20 cellular contexts compared by ENCODE assay signal in genomic region chr1:158654570-158654969, GRCh38. TPM values are rescaled to one million over a fixed set of nuclear protein-coding genes. Genes with fewer than 3 reads are reported as not detected.
DNase-seq lines count a peak whose midpoint lies in the region; ATAC-seq lines count a peak whose summit lies in the region.
"Had no signal": no experiment of that assay in that cellular context is flagged by ENCODE, and none has a peak within 500 bp of the region (broad histone marks: within the 10 kb centered on the region; RNA-seq: fewer than 3 reads in every experiment).

No MANE protein-coding gene starts in this region.

- H3K4ac ChIP-seq in mesendoderm (ENCODE audit: low read depth, low read length), result no peak overlapping the region

- no peaks in the 10 kb centered on the region for H3K79me2 ChIP-seq in mesendoderm (ENCODE audit: control insufficient read depth, insufficient read depth, low read length)

- no peak overlapping the region for H3K4me3 ChIP-seq in mesendoderm (ENCODE audit: low read length)
- H3K4me3 ChIP-seq: ascending aorta, tibial artery had no signal

- no peak overlapping the region for H3K4me3 Mint-ChIP-seq in activated CD8-positive, alpha-beta memory T cell treated with anti-CD3 and anti-CD28 coated beads, Interleukin-2, amount 10 ng/mL, durations not matched to agents 7 days and 5 days
- H3K4me3 Mint-ChIP-seq: natural killer cell treated with Interleukin-12 subunit alpha and Interleukin-12 subunit beta and Interleukin-15 and Interleukin-18, amount 100 ng/mL, for 72 hours had no signal

- no peak overlapping the region for H3K23ac ChIP-seq in mesendoderm (ENCODE audit: low read length)

- H3K27ac ChIP-seq in mesendoderm (ENCODE audit: low read depth, low read length), result no peak overlapping the region
- H3K27ac ChIP-seq: ascending aorta, tibial artery had no signal

- H3K36me3 ChIP-seq in mesendoderm (ENCODE audit: control insufficient read depth, insufficient read depth, low read length), result no peaks in the 10 kb centered on the region
- H3K36me3 ChIP-seq: ascending aorta, tibial artery had no signal

- peaks cover 2% of the 10 kb centered on the region for H3K27me3 Mint-ChIP-seq in activated CD8-positive, alpha-beta memory T cell treated with anti-CD3 and anti-CD28 coated beads, Interleukin-2, amount 10 ng/mL, durations not matched to agents 7 days and 5 days

- H3K4me1 Mint-ChIP-seq in activated CD8-positive, alpha-beta memory T cell treated with anti-CD3 and anti-CD28 coated beads, Interleukin-2, amount 10 ng/mL, durations not matched to agents 7 days and 5 days, result peaks cover 15% of the 10 kb centered on the region

- no peak overlapping the region for H4K5ac ChIP-seq in mesendoderm (ENCODE audit: low read length)

- no peaks in the 10 kb centered on the region for H3K79me1 ChIP-seq in mesendoderm (ENCODE audit: low read length)

- ATAC-seq in activated CD8-positive, alpha-beta memory T cell treated with anti-CD3 and anti-CD28 coated beads, Interleukin-2, amount 10 ng/mL, durations not matched to agents 7 days and 5 days, result no peak
- ATAC-seq: left ventricle myocardium superior; natural killer cell treated with Interleukin-12 subunit alpha and Interleukin-12 subunit beta and Interleukin-15 and Interleukin-18, amount 100 ng/mL, for 72 hours had no signal

- no peaks in the 10 kb centered on the region for H3K9me3 Mint-ChIP-seq in activated CD8-positive, alpha-beta memory T cell treated with anti-CD3 and anti-CD28 coated beads, Interleukin-2, amount 10 ng/mL, durations not matched to agents 7 days and 5 days (ENCODE audit: low read depth)
- H3K9me3 Mint-ChIP-seq: natural killer cell treated with Interleukin-12 subunit alpha and Interleukin-12 subunit beta and Interleukin-15 and Interleukin-18, amount 100 ng/mL, for 72 hours had no signal

- no peak overlapping the region for H3K56ac ChIP-seq in mesendoderm (ENCODE audit: low read length)

- H3K4me2 ChIP-seq in mesendoderm (ENCODE audit: low read length), result no peak overlapping the region

- peaks cover 1% of the 10 kb centered on the region for H3K36me3 Mint-ChIP-seq in activated CD8-positive, alpha-beta memory T cell treated with anti-CD3 and anti-CD28 coated beads, Interleukin-2, amount 10 ng/mL, durations not matched to agents 7 days and 5 days
- H3K36me3 Mint-ChIP-seq: natural killer cell treated with Interleukin-12 subunit alpha and Interleukin-12 subunit beta and Interleukin-15 and Interleukin-18, amount 100 ng/mL, for 72 hours had no signal

- H3K18ac ChIP-seq in mesendoderm (ENCODE audit: low read length), result no peak overlapping the region

- no peaks in the 10 kb centered on the region for H3K27me3 ChIP-seq in mesendoderm (ENCODE audit: insufficient read depth, low read length, poor library complexity)
- H3K27me3 ChIP-seq: ascending aorta, tibial artery had no signal

- H4K8ac ChIP-seq in mesendoderm (ENCODE audit: low read depth, low read length), result no peak overlapping the region

- H2AK5ac ChIP-seq in mesendoderm (ENCODE audit: low read length), result no peak overlapping the region

- DNase-seq in DMS53 treated with DMSO at 0.1 percent for 48 hours (lab: John Stamatoyannopoulos, UW; ENCODE audit: unreplicated experiment) (peak; percentile 69), M059J (ENCODE audit: low read depth) (peak; percentile 30), SHP77 (lab: John Stamatoyannopoulos, UW) (peak; percentile 78 to 87), left kidney (ENCODE audit: low read depth, low spot score) (peak; percentile 25), mesendoderm (no peak), NCI-H2107 treated with DMSO at 0.1 percent for 48 hours (lab: John Stamatoyannopoulos, UW; ENCODE audit: unreplicated experiment) (no peak), GOT3 (lab: John Stamatoyannopoulos, UW) (no peak)
- no peak for DNase-seq in activated CD8-positive, alpha-beta memory T cell treated with anti-CD3 and anti-CD28 coated beads, Interleukin-2, amount 10 ng/mL, durations not matched to agents 7 days and 5 days
- DNase-seq: activated gamma-delta T cell treated with Interleukin-2 at 50 U/mL for 16 hours; hypothalamus; left ventricle myocardium superior; NCI-H526; Right ventricle myocardium superior; stimulated activated CD4-positive, alpha-beta T cell treated with anti-CD3 and anti-CD28 coated beads, Interleukin-2, amount 100 ng/mL, for 24 hours had no signal

- H2BK5ac ChIP-seq in mesendoderm (ENCODE audit: low read length), result no peak overlapping the region

- no CpG with 5 or more reads among the region's 6 CpGs for WGBS in mesendoderm (ENCODE audit: extremely low coverage, insufficient coverage, low lambda C conversion rate)

- no peak overlapping the region for H2BK120ac ChIP-seq in mesendoderm (ENCODE audit: low read depth, low read length)

- CTCF ChIA-PET in activated CD8-positive, alpha-beta memory T cell treated with anti-CD3 and anti-CD28 coated beads, Interleukin-2, amount 10 ng/mL, durations not matched to agents 7 days and 5 days (lab: Charles Lee), result no interaction called here

- no peak overlapping the region for H3K9ac ChIP-seq in mesendoderm (ENCODE audit: low read length)

- H3K27ac Mint-ChIP-seq in activated CD8-positive, alpha-beta memory T cell treated with anti-CD3 and anti-CD28 coated beads, Interleukin-2, amount 10 ng/mL, durations not matched to agents 7 days and 5 days, result no peak overlapping the region
- H3K27ac Mint-ChIP-seq: natural killer cell treated with Interleukin-12 subunit alpha and Interleukin-12 subunit beta and Interleukin-15 and Interleukin-18, amount 100 ng/mL, for 72 hours had no signal

- H3K4me1 ChIP-seq in mesendoderm (ENCODE audit: control insufficient read depth, low read depth, low read length), result no peaks in the 10 kb centered on the region
- H3K4me1 ChIP-seq: ascending aorta, tibial artery had no signal

- no peak overlapping the region for H2BK15ac ChIP-seq in mesendoderm (replicated peaks; ENCODE audit: low read depth)

RNA-seq across cellular contexts. Expression of gene SPTA1, which starts 31.9 kb away (rescaled TPM):
- 0.02 and 0.30 TPM in 2 replicates for total RNA-seq in M059J (2014; rRNA removed; shearing (Covaris generic))
- polyA plus RNA-seq in mesendoderm (2013, experiment 1 of 2), result 0.01 TPM
- polyA plus RNA-seq in mesendoderm (2013, experiment 2 of 2), result 0.04 TPM
- not detected for total RNA-seq in activated CD8-positive, alpha-beta memory T cell treated with anti-CD3 and anti-CD28 coated beads, Interleukin-2, amount 10 ng/mL, durations not matched to agents 7 days and 5 days
- total RNA-seq: activated CD8-positive, alpha-beta memory T cell treated with anti-CD3 and anti-CD28 coated beads for 36 hours; ascending aorta; G401; left ventricle myocardium superior; Right ventricle myocardium superior had no signal
- polyA plus RNA-seq: BJ had no signal

RNA-seq across cellular contexts. Expression of gene OR6K2, which starts 45.9 kb away (rescaled TPM):
- total RNA-seq in M059J (2014; rRNA removed; shearing (Covaris generic)), result not detected in 2 replicates
- not detected for polyA plus RNA-seq in mesendoderm (2013, experiment 1 of 2)
- not detected for polyA plus RNA-seq in mesendoderm (2013, experiment 2 of 2)
- total RNA-seq in activated CD8-positive, alpha-beta memory T cell treated with anti-CD3 and anti-CD28 coated beads, Interleukin-2, amount 10 ng/mL, durations not matched to agents 7 days and 5 days, result not detected
- total RNA-seq: activated CD8-positive, alpha-beta memory T cell treated with anti-CD3 and anti-CD28 coated beads for 36 hours; ascending aorta; G401; left ventricle myocardium superior; natural killer cell treated with Interleukin-12 subunit alpha and Interleukin-12 subunit beta and Interleukin-15 and Interleukin-18, amount 100 ng/mL, for 72 hours; Right ventricle myocardium superior had no signal
- polyA plus RNA-seq: BJ had no signal

RNA-seq across cellular contexts. Expression of gene OR10Z1, which starts 49.5 kb away (rescaled TPM):
- total RNA-seq in M059J (2014; rRNA removed; shearing (Covaris generic)), result not detected in 2 replicates
- polyA plus RNA-seq in mesendoderm (2013, experiment 1 of 2), result not detected
- not detected for polyA plus RNA-seq in mesendoderm (2013, experiment 2 of 2)
- not detected for total RNA-seq in activated CD8-positive, alpha-beta memory T cell treated with anti-CD3 and anti-CD28 coated beads, Interleukin-2, amount 10 ng/mL, durations not matched to agents 7 days and 5 days
- total RNA-seq: activated CD8-positive, alpha-beta memory T cell treated with anti-CD3 and anti-CD28 coated beads for 36 hours; ascending aorta; G401; left ventricle myocardium superior; natural killer cell treated with Interleukin-12 subunit alpha and Interleukin-12 subunit beta and Interleukin-15 and Interleukin-18, amount 100 ng/mL, for 72 hours; Right ventricle myocardium superior had no signal
- polyA plus RNA-seq: BJ had no signal

Comparison
In these comparisons a context has a peak if more than half of its experiments do, and no peak if none do; other contexts are left out.
1. DNase-seq: peak in DMS53 treated with DMSO at 0.1 percent for 48 hours (single experiment), M059J (single experiment), SHP77 (2 of 2) and left kidney (single experiment); none in mesendoderm (single experiment), NCI-H2107 treated with DMSO at 0.1 percent for 48 hours (single experiment), activated CD8-positive, alpha-beta memory T cell treated with anti-CD3 and anti-CD28 coated beads, Interleukin-2, amount 10 ng/mL, durations not matched to agents 7 days and 5 days (single experiment) and GOT3 (single experiment).